18 cellular contexts compared by ENCODE assay signal in the genomic region with DNA sequence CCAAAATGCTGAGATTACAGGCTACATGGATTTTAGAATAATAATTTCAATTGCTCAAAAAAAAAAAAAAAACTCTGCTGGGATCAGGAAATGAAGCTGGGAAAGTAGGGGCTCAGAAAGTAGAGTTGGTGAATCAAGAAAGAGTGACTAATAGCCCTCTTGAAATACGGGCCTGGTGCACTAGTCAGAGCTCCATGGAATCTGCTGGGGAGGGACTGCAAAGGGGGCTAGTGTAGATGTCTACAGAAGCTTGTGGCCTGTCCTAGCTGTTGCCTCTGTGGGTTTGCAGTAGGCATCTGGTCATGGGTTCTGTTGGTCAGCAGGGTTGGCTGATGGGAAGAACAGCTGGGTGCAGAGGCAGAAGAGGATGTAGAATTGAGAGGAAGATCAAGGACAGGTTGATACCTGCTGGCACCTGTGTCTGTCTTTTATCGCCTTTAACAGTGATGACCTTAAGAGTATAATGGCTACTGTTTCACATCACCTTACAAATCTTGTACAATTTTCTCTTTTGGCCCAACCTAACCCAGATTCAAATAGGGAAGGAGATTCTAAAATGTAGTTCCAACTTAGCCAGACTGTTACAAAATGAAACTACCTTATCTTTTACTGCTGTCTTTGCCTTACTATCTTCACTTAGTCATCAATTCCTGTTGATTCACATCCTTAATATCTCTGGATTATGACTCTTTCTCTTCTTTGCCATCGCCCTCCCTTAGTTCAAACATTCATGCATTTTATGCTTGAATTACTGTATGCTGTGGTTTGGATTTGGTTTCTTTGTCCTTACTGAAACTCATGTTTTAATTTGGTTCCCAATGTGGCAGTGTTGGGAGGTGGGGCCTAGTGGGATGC.
DNase-seq lines count a peak whose midpoint lies in the region; ATAC-seq and TF ChIP-seq lines count a peak whose summit lies in the region.
"Had no signal": no experiment of that assay in that cellular context is flagged by ENCODE, and none has a peak within 500 bp of the region (broad histone marks: within the 10 kb centered on the region; RNA-seq: fewer than 3 reads in every experiment).

No MANE protein-coding gene starts in this region.

- H3K27ac Mint-ChIP-seq in type B pancreatic cell (no peak overlapping the region), glutamatergic neuron (ENCODE audit: unreplicated experiment) (no peak overlapping the region)
- H3K27ac Mint-ChIP-seq: activated CD8-positive, alpha-beta memory T cell treated with anti-CD3 and anti-CD28 coated beads, Interleukin-2, amount 10 ng/mL, durations not matched to agents 7 days and 5 days; progenitor cell of endocrine pancreas had no signal

- H2AFZ ChIP-seq in mesenchymal stem cell (ENCODE audit: low read depth, low read length): no peak overlapping the region

- H3K4me1 Mint-ChIP-seq in type B pancreatic cell (ENCODE audit: unreplicated experiment) (no peaks in the 10 kb centered on the region), glutamatergic neuron (ENCODE audit: low read depth, unreplicated experiment) (no peaks in the 10 kb centered on the region)
- H3K4me1 Mint-ChIP-seq: activated CD8-positive, alpha-beta memory T cell treated with anti-CD3 and anti-CD28 coated beads, Interleukin-2, amount 10 ng/mL, durations not matched to agents 7 days and 5 days had no signal

- H3K4me1 ChIP-seq in mesenchymal stem cell (ENCODE audit: control insufficient read depth, insufficient read depth, low read depth, low read length): no peaks in the 10 kb centered on the region
- H3K4me1 ChIP-seq: heart right ventricle had no signal

- H3K18ac ChIP-seq in mesenchymal stem cell (ENCODE audit: low read depth in 1 of 2, low read length in 2 of 2): peak overlapping the region in 1 of 2 experiments; percentile 66

- H3K4me3 ChIP-seq in choroid plexus epithelial cell (ENCODE audit: low read depth, low read length): no peak overlapping the region
- peak overlapping the region in 1 of 2 experiments; percentile 32 for H3K4me3 ChIP-seq in mesenchymal stem cell (ENCODE audit: insufficient read depth in 1 of 2, low read depth in 1 of 2, low read length in 2 of 2)
- H3K4me3 ChIP-seq: BLaER1, heart right ventricle, SJSA1 had no signal

- no peak overlapping the region for H4K91ac ChIP-seq in mesenchymal stem cell (ENCODE audit: low read length)

- no peaks in the 10 kb centered on the region for H3K36me3 ChIP-seq in mesenchymal stem cell (ENCODE audit: control insufficient read depth in 1 of 2, insufficient read depth in 2 of 2, low read depth in 1 of 2, low read length in 2 of 2)
- H3K36me3 ChIP-seq: BLaER1, heart right ventricle, SJSA1 had no signal

- H3K4me3 Mint-ChIP-seq in type B pancreatic cell: no peak overlapping the region
- H3K4me3 Mint-ChIP-seq in glutamatergic neuron (ENCODE audit: unreplicated experiment): no peak overlapping the region
- H3K4me3 Mint-ChIP-seq: activated CD8-positive, alpha-beta memory T cell treated with anti-CD3 and anti-CD28 coated beads, Interleukin-2, amount 10 ng/mL, durations not matched to agents 7 days and 5 days; brain had no signal

- no peak overlapping the region for H3K27ac ChIP-seq in mesenchymal stem cell (ENCODE audit: low read length, poor library complexity, severe bottlenecking)
- H3K27ac ChIP-seq: BLaER1, SJSA1 had no signal

- no peak overlapping the region for H2BK12ac ChIP-seq in mesenchymal stem cell (ENCODE audit: low read length in 2 of 2)

- ATAC-seq in GM18861 (IDR thresholded peaks at IDR 0.05; ENCODE audit: unreplicated experiment): no peak
- ATAC-seq: activated CD8-positive, alpha-beta memory T cell treated with anti-CD3 and anti-CD28 coated beads, Interleukin-2, amount 10 ng/mL, durations not matched to agents 7 days and 5 days; heart right ventricle; left colon had no signal

- H2BK120ac ChIP-seq in mesenchymal stem cell (ENCODE audit: low read depth, low read length): no peak overlapping the region

- no peaks in the 10 kb centered on the region for H3K36me3 Mint-ChIP-seq in type B pancreatic cell
- no peaks in the 10 kb centered on the region for H3K36me3 Mint-ChIP-seq in glutamatergic neuron (ENCODE audit: unreplicated experiment)
- H3K36me3 Mint-ChIP-seq: activated CD8-positive, alpha-beta memory T cell treated with anti-CD3 and anti-CD28 coated beads, Interleukin-2, amount 10 ng/mL, durations not matched to agents 7 days and 5 days; brain had no signal

- no peak overlapping the region for H3K23ac ChIP-seq in mesenchymal stem cell (ENCODE audit: low read length in 2 of 2)

- no peaks in the 10 kb centered on the region for H3K27me3 ChIP-seq in mesenchymal stem cell (ENCODE audit: control insufficient read depth in 1 of 2, insufficient read depth in 1 of 2, low read length in 2 of 2)
- H3K27me3 ChIP-seq: BLaER1, heart right ventricle, SJSA1 had no signal

- TF ChIP-seq CTCF in choroid plexus epithelial cell (conservative IDR thresholded peaks at IDR 0.05; ENCODE audit: low read depth, low read length) (no peak), type B pancreatic cell (conservative IDR thresholded peaks at IDR 0.05) (no peak), glutamatergic neuron (IDR thresholded peaks at IDR 0.05; ENCODE audit: partially characterized antibody, unreplicated experiment) (no peak)

- no peak overlapping the region for H2AK5ac ChIP-seq in mesenchymal stem cell (ENCODE audit: low read length, severe bottlenecking)

- peak overlapping the region; percentile 45 for H3K9ac ChIP-seq in mesenchymal stem cell (ENCODE audit: low read length)
- H3K9ac ChIP-seq: BLaER1 had no signal

- H3K27me3 Mint-ChIP-seq in type B pancreatic cell (no peaks in the 10 kb centered on the region), glutamatergic neuron (ENCODE audit: unreplicated experiment) (no peaks in the 10 kb centered on the region)
- H3K27me3 Mint-ChIP-seq: brain, progenitor cell of endocrine pancreas had no signal

- H4K8ac ChIP-seq in mesenchymal stem cell (ENCODE audit: low read length): no peak overlapping the region

- H2BK15ac ChIP-seq in mesenchymal stem cell (ENCODE audit: low read depth, poor library complexity, severe bottlenecking): no peak overlapping the region

- no peaks in the 10 kb centered on the region for H3K9me3 ChIP-seq in mesenchymal stem cell (ENCODE audit: control insufficient read depth, low read length)
- H3K9me3 ChIP-seq: BLaER1, heart right ventricle, SJSA1 had no signal

- H2BK5ac ChIP-seq in mesenchymal stem cell (ENCODE audit: low read depth, low read length, poor library complexity, severe bottlenecking): no peak overlapping the region

- H3K14ac ChIP-seq in mesenchymal stem cell (ENCODE audit: low read length in 2 of 2): no peak overlapping the region

- no peaks in the 10 kb centered on the region for H3K79me1 ChIP-seq in mesenchymal stem cell (replicated peaks; ENCODE audit: low read length, poor library complexity, severe bottlenecking)

- DNase-seq in Daoy (ENCODE audit: low read depth) (peak; percentile 76), NCI-H226 (peak; percentile 83), choroid plexus epithelial cell (ENCODE audit: low read depth) (peak; percentile 60), mesenchymal stem cell (peak; percentile 43), iPS-NIHi7 (ENCODE audit: extremely low spot score) (no peak), type B pancreatic cell (ENCODE audit: extremely low spot score, unreplicated experiment) (no peak), glutamatergic neuron (no peak)
- DNase-seq: activated CD8-positive, alpha-beta memory T cell treated with anti-CD3 and anti-CD28 coated beads, Interleukin-2, amount 10 ng/mL, durations not matched to agents 7 days and 5 days; effector memory CD4-positive, alpha-beta T cell; heart right ventricle; left colon; NCI-H2107; NK-92 treated with Interleukin-12 subunit alpha and Interleukin-12 subunit beta, amount 100 ng/mL, for 24 hours had no signal

- no peak overlapping the region for H3K4me2 ChIP-seq in mesenchymal stem cell (ENCODE audit: low read length, poor library complexity, severe bottlenecking)
- H3K4me2 ChIP-seq: BLaER1 had no signal

- no peak overlapping the region for H3K4ac ChIP-seq in mesenchymal stem cell (ENCODE audit: low read depth in 1 of 2, low read length in 2 of 2)

- H3K9me3 Mint-ChIP-seq in type B pancreatic cell (no peaks in the 10 kb centered on the region), glutamatergic neuron (ENCODE audit: unreplicated experiment) (no peaks in the 10 kb centered on the region)

- WGBS in mesenchymal stem cell: 76% methylated on average over 2 of the region's 3 CpGs

Comparison
In these comparisons a context has a peak if more than half of its experiments do, and no peak if none do; other contexts are left out.
1. DNase-seq: peak in Daoy (single experiment), NCI-H226 (single experiment), choroid plexus epithelial cell (single experiment) and mesenchymal stem cell (single experiment); none in iPS-NIHi7 (single experiment), type B pancreatic cell (single experiment) and glutamatergic neuron (single experiment).